ENCODE assay signal across 8 cellular contexts in the genomic region with DNA sequence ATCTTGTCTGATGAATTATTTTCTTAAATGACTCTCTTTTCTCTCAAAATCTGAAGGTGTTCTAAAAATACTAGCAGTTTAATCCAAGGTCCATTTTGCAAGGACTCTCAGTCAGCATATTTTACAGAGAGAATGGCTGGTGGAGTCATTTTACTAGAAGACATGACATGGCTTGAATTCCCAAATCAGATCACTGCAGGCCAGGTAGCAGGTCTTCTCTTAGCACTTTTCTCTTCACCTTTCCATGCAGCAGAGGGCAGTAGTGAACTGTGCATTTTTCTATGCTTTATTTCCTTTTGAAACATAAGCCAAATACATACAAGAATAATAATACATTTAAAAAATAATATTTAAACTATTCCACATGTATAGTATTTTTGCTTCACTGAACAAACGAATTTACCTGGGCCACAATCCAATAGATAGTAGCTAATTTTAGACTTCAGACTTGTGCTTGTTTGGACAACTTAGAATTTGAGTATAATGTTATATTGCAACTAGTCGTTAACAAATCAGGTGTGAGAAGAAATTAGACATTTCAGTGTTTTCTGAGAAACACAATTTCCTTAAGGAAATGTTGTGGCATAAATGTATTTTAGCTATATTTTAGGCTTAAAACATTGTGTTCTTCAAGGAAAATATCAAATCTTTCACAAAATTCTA.
DNase-seq lines count a peak whose midpoint lies in the region; ATAC-seq and TF ChIP-seq lines count a peak whose summit lies in the region.
"Had no signal": no experiment of that assay in that cellular context is flagged by ENCODE, and none has a peak within 500 bp of the region (broad histone marks: within the 10 kb centered on the region; RNA-seq: fewer than 3 reads in every experiment).

No MANE protein-coding gene starts in this region.

- DNase-seq in GM10248 (ENCODE audit: extremely low spot score) (peak; percentile 13), SKM-1 treated with dmso at 0.1 percent for 144 hours (lab: John Stamatoyannopoulos, UW; ENCODE audit: unreplicated experiment) (peak; percentile 36), dermis blood vessel endothelial cell (peak; percentile 82), lung microvascular endothelial cell (ENCODE audit: low read depth in 2 of 2) (peak; percentile 68 to 80)
- peak; percentile 23 for DNase-seq in Jurkat, Clone E6-1 (ENCODE audit: low read depth, low spot score)
- DNase-seq in stimulated activated naive CD8-positive, alpha-beta T cell treated with anti-CD3 and anti-CD28 coated beads, Interleukin-15, Interleukin-2, amounts not matched to agents 100 U/mL and 50 U/mL, for 24 hours, result peak; percentile 22
- DNase-seq: activated naive CD8-positive, alpha-beta T cell treated with anti-CD3 and anti-CD28 coated beads, Interleukin-2, amount 10 ng/mL, durations not matched to agents 7 days and 5 days had no signal

- ATAC-seq in stimulated activated naive CD8-positive, alpha-beta T cell treated with anti-CD3 and anti-CD28 coated beads, Interleukin-15, Interleukin-2, amounts not matched to agents 100 U/mL and 50 U/mL, for 24 hours, result no peak
- ATAC-seq in GM19455 (IDR thresholded peaks at IDR 0.05; ENCODE audit: unreplicated experiment), result no peak

- POLR2A ChIA-PET in GM10248 (lab: Yijun Ruan, JAX), result no interaction called here

- TF ChIP-seq CTCF in GM10248 (IDR thresholded peaks at IDR 0.05; ENCODE audit: control extremely low read depth, extremely low read depth, low read depth, missing control alignments), result peak; percentile 42

- CTCF ChIA-PET in GM10248 (lab: Yijun Ruan, JAX), result interaction anchor here (0.9 to 1.9 kb wide), 10 partner anchors 8 to 1165 kb away, joined by 3 to 13 read pairs (median 4); no protein-coding TSS in a partner anchor

- no peak overlapping the region for H3K4me3 ChIP-seq in Jurkat, Clone E6-1 (ENCODE audit: low read length)

Comparison
In these comparisons a context has a peak if more than half of its experiments do, and no peak if none do; other contexts are left out.
1. DNase-seq: peak in every context shown above with its lines; median percentile 82 in dermis blood vessel endothelial cell; 74 in lung microvascular endothelial cell; 36 in SKM-1 treated with dmso at 0.1 percent for 144 hours; 23 in Jurkat, Clone E6-1; 22 in stimulated activated naive CD8-positive, alpha-beta T cell treated with anti-CD3 and anti-CD28 coated beads, Interleukin-15, Interleukin-2, amounts not matched to agents 100 U/mL and 50 U/mL, for 24 hours; 13 in GM10248.